Comparison of ENCODE assay signal across 8 cellular contexts in genomic region chr19:31356587-31357314, GRCh38. TPM values are rescaled to one million over a fixed set of nuclear protein-coding genes. Genes with fewer than 3 reads are reported as not detected.
DNase-seq lines count a peak whose midpoint lies in the region; ATAC-seq lines count a peak whose summit lies in the region.

No MANE protein-coding gene starts in this region.

- H3K4me1 ChIP-seq in HUES64 (ENCODE audit: insufficient read depth, low read length), result peaks cover 29% of the 10 kb centered on the region

- intact Hi-C loops in Right ventricle myocardium inferior (cut with DNase I), result loop anchor here (10.0 kb wide), 2 partner anchors 572 to 672 kb away; no protein-coding TSS in a partner anchor

- no peak overlapping the region for H3K27ac ChIP-seq in HUES64 (ENCODE audit: low read depth, low read length)

- H3K9me3 ChIP-seq in HUES64 (ENCODE audit: insufficient read depth, low read depth, low read length), result no peaks in the 10 kb centered on the region

- H3K9ac ChIP-seq in HUES64 (ENCODE audit: low read depth, low read length), result no peak overlapping the region

- DNase-seq in activated T-cell treated with anti-CD3 and anti-CD28 coated beads, Interleukin-2, amount 50 U/mL, for 1 hour, result peak; percentile 61
- DNase-seq in Right ventricle myocardium inferior (ENCODE audit: missing footprints) (no peak), NCI-H2171 treated with DMSO at 0.1 percent for 48 hours (lab: John Stamatoyannopoulos, UW) (no peak)
- DNase-seq in stimulated activated CD4-positive, alpha-beta T cell treated with anti-CD3 and anti-CD28 coated beads, Interleukin-15, amount 100 ng/mL, for 24 hours, result peak; percentile 77

- peak; percentile 46 for ATAC-seq in Right ventricle myocardium inferior
- ATAC-seq in GM21367 (IDR thresholded peaks at IDR 0.05; ENCODE audit: unreplicated experiment), result no peak
- no peak for ATAC-seq in GM18519 (IDR thresholded peaks at IDR 0.05; ENCODE audit: low FRiP score, unreplicated experiment)
- ATAC-seq in HG03159 (IDR thresholded peaks at IDR 0.05; ENCODE audit: unreplicated experiment), result no peak

- H3K36me3 ChIP-seq in HUES64 (ENCODE audit: insufficient read depth, low read length), result no peaks in the 10 kb centered on the region

- H3K4me3 ChIP-seq in HUES64 (ENCODE audit: low read length), result peak overlapping the region; percentile 68

- peaks cover 69% of the 10 kb centered on the region for H3K27me3 ChIP-seq in HUES64 (ENCODE audit: insufficient read depth, low read length)

- 2% methylated on average over 33 of the region's 33 CpGs for WGBS in HUES64

RNA-seq across cellular contexts. Expression of gene TSHZ3, which starts 7.5 kb away (rescaled TPM):
- 2.5 TPM for polyA plus RNA-seq in HUES64 (2013, experiment 1 of 2)
- 2.7 TPM for polyA plus RNA-seq in HUES64 (2013, experiment 2 of 2)
- total RNA-seq in Right ventricle myocardium inferior, result 3.5 TPM

Comparison
In these comparisons a context has a peak if more than half of its experiments do, and no peak if none do; other contexts are left out.
1. DNase-seq: peak in activated T-cell treated with anti-CD3 and anti-CD28 coated beads, Interleukin-2, amount 50 U/mL, for 1 hour (single experiment) and stimulated activated CD4-positive, alpha-beta T cell treated with anti-CD3 and anti-CD28 coated beads, Interleukin-15, amount 100 ng/mL, for 24 hours (single experiment); none in Right ventricle myocardium inferior (single experiment) and NCI-H2171 treated with DMSO at 0.1 percent for 48 hours (single experiment).